Comparison of ENCODE assay signal across 8 cellular contexts in genomic region chr11:66022401-66023185, GRCh38. TPM values are rescaled to one million over a fixed set of nuclear protein-coding genes. Genes with fewer than 3 reads are reported as not detected.
A peak's percentile ranks its signal among the peaks of the same experiment; 100 is the strongest.
DNase-seq lines count a peak whose midpoint lies in the region; ATAC-seq and TF ChIP-seq lines count a peak whose summit lies in the region.

No MANE protein-coding gene starts in this region.

- H3K27me3 ChIP-seq in kidney epithelial cell (ENCODE audit: control insufficient read depth, insufficient read depth, low read length), result peaks cover 4% of the 10 kb centered on the region

- peak; percentile 24 to 46 for DNase-seq in NCI-H524 (lab: John Stamatoyannopoulos, UW)
- no peak for DNase-seq in NCI-H524 treated with DMSO at 0.1 percent for 48 hours (lab: John Stamatoyannopoulos, UW)
- DNase-seq in NCI-H2029 treated with DMSO at 0.1 percent for 48 hours (lab: John Stamatoyannopoulos, UW), result peak; percentile 26
- peak; percentile 58 for DNase-seq in activated CD4-positive, CD25-positive, alpha-beta regulatory T cell treated with anti-CD3 and anti-CD28 coated beads, Interleukin-2, amount 50 U/mL, for 16 hours (ENCODE audit: low read depth, low spot score)
- DNase-seq in cardiac fibroblast (ENCODE audit: low read depth in 2 of 2), result peak; percentile 68 to 69
- DNase-seq in kidney epithelial cell (ENCODE audit: low read depth), result no peak
- peak; percentile 62 for DNase-seq in stimulated activated CD4-positive, alpha-beta T cell treated with anti-CD3 and anti-CD28 coated beads, Interleukin-2, amount 100 ng/mL, for 4 hours (ENCODE audit: low read depth)

- H3K4me3 ChIP-seq in cardiac fibroblast (replicated peaks in 1 of 2; ENCODE audit: low read depth in 2 of 2, low read length in 2 of 2), result peak overlapping the region in 1 of 2 donors; percentile 7
- no peak overlapping the region for H3K4me3 ChIP-seq in kidney epithelial cell (ENCODE audit: low read depth, low read length)

- no peak for ATAC-seq in HG03135 (IDR thresholded peaks at IDR 0.05; ENCODE audit: unreplicated experiment)

- TF ChIP-seq CTCF in cardiac fibroblast (IDR thresholded peaks at IDR 0.05; ENCODE audit: low read depth, low read length) (peak; percentile 95), kidney epithelial cell (IDR thresholded peaks at IDR 0.05; ENCODE audit: insufficient read depth, low read length, poor library complexity, severe bottlenecking) (peak; percentile 95)

- H3K36me3 ChIP-seq in kidney epithelial cell (ENCODE audit: control insufficient read depth, insufficient read depth, low read length), result no peaks in the 10 kb centered on the region

RNA-seq across cellular contexts. Expression of gene CATSPER1, which starts 3.7 kb away (rescaled TPM):
- total RNA-seq in kidney epithelial cell, result 0.29 TPM in 1 of 2 replicates, not detected in the other

RNA-seq across cellular contexts. Expression of gene CST6, which starts 10.8 kb away (rescaled TPM):
- total RNA-seq in kidney epithelial cell, result 59.8 and 61.3 TPM in 2 replicates

RNA-seq across cellular contexts. Expression of gene BANF1, which starts 20.3 kb away (rescaled TPM):
- 73.8 and 87.3 TPM in 2 replicates for total RNA-seq in kidney epithelial cell

RNA-seq across cellular contexts. Expression of gene EIF1AD, which starts 20.6 kb away (rescaled TPM):
- 33.4 and 59.0 TPM in 2 replicates for total RNA-seq in kidney epithelial cell

RNA-seq across cellular contexts. Expression of gene GAL3ST3, which starts 26.4 kb away (rescaled TPM):
- total RNA-seq in kidney epithelial cell, result 0.96 and 4.4 TPM in 2 replicates

Comparison
In these comparisons a context has a peak if more than half of its experiments do, and no peak if none do; other contexts are left out.
1. DNase-seq: peak in NCI-H524 (2 of 2), NCI-H2029 treated with DMSO at 0.1 percent for 48 hours (single experiment), activated CD4-positive, CD25-positive, alpha-beta regulatory T cell treated with anti-CD3 and anti-CD28 coated beads, Interleukin-2, amount 50 U/mL, for 16 hours (single experiment), cardiac fibroblast (2 of 2) and stimulated activated CD4-positive, alpha-beta T cell treated with anti-CD3 and anti-CD28 coated beads, Interleukin-2, amount 100 ng/mL, for 4 hours (single experiment); none in NCI-H524 treated with DMSO at 0.1 percent for 48 hours (single experiment) and kidney epithelial cell (single experiment).